ENCODE assay signal across 9 cellular contexts in genomic region chr6:44100088-44100550, GRCh38. TPM values are rescaled to one million over a fixed set of nuclear protein-coding genes. Genes with fewer than 3 reads are reported as not detected.
DNase-seq lines count a peak whose midpoint lies in the region; ATAC-seq and TF ChIP-seq lines count a peak whose summit lies in the region.
"Had no signal": no experiment of that assay in that cellular context is flagged by ENCODE, and none has a peak within 500 bp of the region (broad histone marks: within the 10 kb centered on the region; RNA-seq: fewer than 3 reads in every experiment).

No MANE protein-coding gene starts in this region.

- TF ChIP-seq CTCF in LNCaP clone FGC (IDR thresholded peaks at IDR 0.05; ENCODE audit: control insufficient read depth, extremely low read depth, insufficient read depth) (peak; percentile 51), GM20000 (IDR thresholded peaks at IDR 0.05; ENCODE audit: extremely low read depth, missing control alignments) (no peak)

- ATAC-seq in left lobe of liver (peak; percentile 75), HG03354 (IDR thresholded peaks at IDR 0.05; ENCODE audit: poor library complexity, severe bottlenecking, unreplicated experiment) (no peak), HG02798 (IDR thresholded peaks at IDR 0.05; ENCODE audit: poor library complexity, unreplicated experiment) (no peak), GM19467 (IDR thresholded peaks at IDR 0.05; ENCODE audit: unreplicated experiment) (no peak)

- H3K4me3 ChIP-seq in LNCaP clone FGC (ENCODE audit: low read depth, low read length), result no peak overlapping the region

- in situ Hi-C loops in G401 (cut with HindIII; ENCODE audit: low sequenced_read_pairs), result loop anchor here (5.0 kb wide), 1 partner anchor 52 kb away; no protein-coding TSS in a partner anchor

- DNase-seq in G401 (ENCODE audit: low spot score) (peak; percentile 24), LNCaP clone FGC (ENCODE audit: low read depth) (no peak), astrocyte of the hippocampus (ENCODE audit: low read depth, low spot score) (peak; percentile 51), left lobe of liver (ENCODE audit: low spot score) (no peak), GM20000 (ENCODE audit: low spot score) (no peak)

RNA-seq across cellular contexts. Expression of gene MRPL14, which starts 27.1 kb away (rescaled TPM):
- 76.4 and 82.1 TPM in 2 replicates for total RNA-seq in G401 (2014; rRNA removed; shearing (Covaris generic))
- 35.3 TPM for total RNA-seq in left lobe of liver

RNA-seq across cellular contexts. Expression of gene TMEM63B, which starts 27.2 kb away (rescaled TPM):
- total RNA-seq in G401 (2014; rRNA removed; shearing (Covaris generic)), result 7.3 and 10.0 TPM in 2 replicates
- 38.0 TPM for total RNA-seq in left lobe of liver

RNA-seq across cellular contexts. Expression of gene CAPN11, which starts 58.5 kb away (rescaled TPM):
- not detected in 2 replicates for total RNA-seq in G401 (2014; rRNA removed; shearing (Covaris generic))
- 0.18 TPM for total RNA-seq in left lobe of liver
- total RNA-seq: T-helper 1 cell treated with Interleukin-12 subunit alpha and Interleukin-12 subunit beta and Interleukin-4 antibody, amounts not matched to agents 30 ng/mL and 1 ng/mL, for 36 hours had no signal

Comparison
In these comparisons a context has a peak if more than half of its experiments do, and no peak if none do; other contexts are left out.
1. DNase-seq: peak in G401 (single experiment) and astrocyte of the hippocampus (single experiment); none in LNCaP clone FGC (single experiment), left lobe of liver (single experiment) and GM20000 (single experiment).